Comparison of ENCODE assay signal across 1 cellular context in genomic region chr5:98763001-98763630, GRCh38.
A peak's percentile ranks its signal among the peaks of the same experiment; 100 is the strongest.
TF ChIP-seq lines count a peak whose summit lies in the region.

No MANE protein-coding gene starts in this region.

TF ChIP-seq in HEK293, 187 proteins besides CTCF, POLR2A, EP300 and RAD21 (continued from another document):
- no peak for TF ChIP-seq ZNF670 (tag by site-specific recombination; IDR thresholded peaks at IDR 0.05; ENCODE audit: low read depth)
- TF ChIP-seq GLIS1 (tag by site-specific recombination; IDR thresholded peaks at IDR 0.05): 0 out of 2 replicates have a peak, but pooled peaks have one; percentile 26
